In the genomic region with DNA sequence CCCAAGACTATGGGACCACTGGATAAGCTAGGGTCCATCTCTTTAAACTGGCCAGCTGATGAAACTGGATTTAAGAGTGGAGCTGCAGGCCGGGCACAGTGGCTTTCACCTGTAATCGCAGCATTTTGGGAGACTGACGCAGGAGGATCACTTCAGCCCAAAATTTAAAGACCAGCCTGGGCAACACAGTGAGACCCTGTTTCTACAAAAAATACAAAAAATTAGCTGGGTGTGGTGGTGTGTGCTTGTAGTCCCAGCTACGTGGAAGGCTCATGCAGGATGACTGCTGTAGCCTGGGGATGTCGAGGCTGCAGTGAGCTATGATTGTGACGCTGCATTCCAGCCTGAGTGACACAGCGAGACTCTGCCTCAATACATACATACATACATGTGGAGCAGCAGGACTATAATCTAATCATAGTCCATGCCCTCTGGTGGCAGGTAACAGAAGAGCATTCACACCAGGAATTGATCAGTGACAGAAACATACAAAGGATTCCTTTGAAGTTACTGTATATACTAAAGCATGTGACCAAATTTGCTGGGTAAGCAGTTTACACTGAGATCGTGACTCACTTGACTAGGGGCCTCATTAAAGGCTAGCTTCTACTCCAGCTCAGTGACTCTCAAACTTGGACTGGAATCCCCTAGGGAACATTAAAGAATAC, we compare ENCODE assay signal across 8 cellular contexts.
A peak's percentile ranks its signal among the peaks of the same experiment; 100 is the strongest.
DNase-seq lines count a peak whose midpoint lies in the region; ATAC-seq and TF ChIP-seq lines count a peak whose summit lies in the region.

No MANE protein-coding gene starts in this region.

- TF ChIP-seq CTCF in GM12865 (IDR thresholded peaks at IDR 0.05; ENCODE audit: insufficient read depth, low read depth, low read length, missing control alignments) = peak; percentile 51
- peak; percentile 69 for TF ChIP-seq CTCF in brain microvascular endothelial cell (IDR thresholded peaks at IDR 0.05; ENCODE audit: low read depth, low read length, missing control alignments)
- TF ChIP-seq CTCF in lower lobe of right lung (IDR thresholded peaks at IDR 0.05) = peak; percentile 48

- H3K4me3 ChIP-seq in ACC112 (ENCODE audit: low read depth, low read length) (no peak overlapping the region), GM12865 (ENCODE audit: low read depth, low read length) (no peak overlapping the region), brain microvascular endothelial cell (ENCODE audit: low read depth, low read length) (no peak overlapping the region), lower lobe of right lung (no peak overlapping the region)

- H3K36me3 ChIP-seq in ACC112 (ENCODE audit: insufficient read depth, low read length) (no peaks in the 10 kb centered on the region), brain microvascular endothelial cell (replicated peaks) (no peaks in the 10 kb centered on the region), lower lobe of right lung (no peaks in the 10 kb centered on the region)

- H3K27me3 ChIP-seq in ACC112 (ENCODE audit: insufficient read depth, low read length) (no peaks in the 10 kb centered on the region), brain microvascular endothelial cell (replicated peaks) (no peaks in the 10 kb centered on the region), lower lobe of right lung (ENCODE audit: low read depth) (no peaks in the 10 kb centered on the region)

- no peaks in the 10 kb centered on the region for H3K9me3 ChIP-seq in lower lobe of right lung

- peaks cover 8% of the 10 kb centered on the region for H3K4me1 ChIP-seq in ACC112 (ENCODE audit: control insufficient read depth, insufficient read depth, low read length, unreplicated experiment)
- H3K4me1 ChIP-seq in lower lobe of right lung = no peaks in the 10 kb centered on the region

- in situ Hi-C loops in brain microvascular endothelial cell (cut with HindIII; ENCODE audit: low pct_ligation_motif_present, low sequenced_read_pairs) = no loop called here

- H3K79me2 ChIP-seq in ACC112 (ENCODE audit: control insufficient read depth, insufficient read depth, low read length, unreplicated experiment) = no peaks in the 10 kb centered on the region

- DNase-seq in GM12865 (ENCODE audit: low read depth) = peak; percentile 17
- peak; percentile 57 to 82 for DNase-seq in NCI-H526 (lab: John Stamatoyannopoulos, UW)
- peak; percentile 84 for DNase-seq in brain microvascular endothelial cell
- DNase-seq in lower lobe of right lung = no peak
- DNase-seq in GOT3 (lab: John Stamatoyannopoulos, UW) = no peak
- DNase-seq in OCI-M2 (lab: John Stamatoyannopoulos, UW; ENCODE audit: unreplicated experiment) = no peak

- intact Hi-C loops in lower lobe of right lung (cut with DNase I) = no loop called here

- peak; percentile 64 to 65 for ATAC-seq in lower lobe of right lung
- ATAC-seq in HG03565 (IDR thresholded peaks at IDR 0.05; ENCODE audit: unreplicated experiment) = no peak

- H3K27ac ChIP-seq in ACC112 (ENCODE audit: low read depth, low read length) = peak overlapping the region; percentile 44; the same call in 1 of the 2 replicates
- H3K27ac ChIP-seq in brain microvascular endothelial cell = no peak overlapping the region
- H3K27ac ChIP-seq in lower lobe of right lung = no peak overlapping the region

- no peak overlapping the region for H2AFZ ChIP-seq in ACC112 (ENCODE audit: low read length, unreplicated experiment)

Comparison
In these comparisons a context has a peak if more than half of its experiments do, and no peak if none do; other contexts are left out.
1. DNase-seq: peak in GM12865 (single experiment), NCI-H526 (2 of 2) and brain microvascular endothelial cell (single experiment); none in lower lobe of right lung (single experiment), GOT3 (single experiment) and OCI-M2 (single experiment).
2. Peak in every context shown above with its lines, with median percentiles within 50 percentile points of each other: CTCF ChIP-seq.